8 cellular contexts compared by ENCODE assay signal in the genomic region with DNA sequence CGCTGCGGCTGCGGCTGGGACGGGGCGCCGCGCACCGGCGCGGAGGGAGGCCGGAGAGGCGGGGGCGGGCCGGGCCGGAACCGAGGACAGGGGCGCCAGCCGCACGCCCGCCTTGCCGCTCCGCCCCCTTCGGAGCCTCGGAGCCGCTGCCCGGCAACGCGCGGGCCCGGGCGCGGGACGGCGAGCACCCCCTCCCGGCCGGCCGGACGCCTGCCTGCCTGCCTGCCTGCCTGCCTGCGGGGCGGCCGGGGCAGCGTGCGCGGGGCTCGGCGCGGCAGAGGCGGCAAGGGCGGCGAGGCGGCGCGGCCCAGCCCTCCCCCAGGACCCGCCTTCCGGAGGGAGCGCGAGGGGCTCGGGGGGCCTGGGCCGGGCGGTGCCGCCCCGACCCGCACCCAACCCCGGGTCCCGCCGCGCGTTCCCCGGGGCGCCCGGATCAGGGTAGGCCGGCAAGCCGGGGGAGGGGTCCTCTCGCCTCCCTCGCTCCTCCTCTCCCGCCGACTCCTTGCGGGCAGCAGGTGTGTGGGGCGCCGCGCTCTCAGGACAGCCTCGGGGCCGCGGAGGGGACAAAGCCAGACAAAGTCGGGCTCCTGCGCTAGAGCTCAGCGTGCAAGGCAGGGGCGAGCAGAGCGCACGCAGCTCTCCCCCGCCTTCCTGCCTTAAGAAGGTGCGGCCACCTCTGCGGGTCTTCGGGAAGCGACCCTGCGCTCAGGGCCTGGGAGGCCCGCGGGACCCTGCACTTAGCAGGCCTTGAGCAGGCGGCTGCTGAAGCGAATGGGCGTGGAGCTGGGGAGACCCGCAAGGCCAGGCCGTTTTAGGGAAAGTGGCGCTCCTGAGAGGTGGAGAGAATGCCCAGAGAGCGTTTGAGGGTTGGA. TPM values are rescaled to one million over a fixed set of nuclear protein-coding genes. Genes with fewer than 3 reads are reported as not detected.
DNase-seq lines count a peak whose midpoint lies in the region; ATAC-seq lines count a peak whose summit lies in the region.

A gene (minus strand): TSS at position 58 of the 872 bp plus-strand sequence. CDS start 120 bp downstream, outside the sequence.

- H4K8ac ChIP-seq in mesendoderm (ENCODE audit: low read depth, low read length): no peak within 1 kb of the TSS

- peak within 1 kb of the TSS; percentile 74 for H3K9ac ChIP-seq in mesendoderm (ENCODE audit: low read length)

- H3K56ac ChIP-seq in mesendoderm (ENCODE audit: low read length): peak within 1 kb of the TSS; percentile 90

- intact Hi-C loops in activated CD4-positive, alpha-beta memory T cell treated with anti-CD3 and anti-CD28 coated beads for 36 hours (cut with micrococcal nuclease): loop anchor here (10.0 kb wide), 1 partner anchor 237 kb away; no protein-coding TSS in a partner anchor

- peak within 1 kb of the TSS; percentile 73 for H3K4ac ChIP-seq in mesendoderm (ENCODE audit: low read depth, low read length)

- no peaks in the 10 kb centered on the region for H3K36me3 ChIP-seq in ACC112 (ENCODE audit: insufficient read depth, low read length)
- no peaks in the 10 kb centered on the region for H3K36me3 ChIP-seq in mesendoderm (ENCODE audit: control insufficient read depth, insufficient read depth, low read length)

- H2AFZ ChIP-seq in ACC112 (ENCODE audit: low read length, unreplicated experiment): peak within 1 kb of the TSS; percentile 87

- H3K4me3 Mint-ChIP-seq in activated CD4-positive, alpha-beta memory T cell treated with anti-CD3 and anti-CD28 coated beads for 36 hours: peak within 1 kb of the TSS; percentile 79
- peak within 1 kb of the TSS; percentile 91 to 93 for H3K4me3 Mint-ChIP-seq in effector memory CD8-positive, alpha-beta T cell

- peak within 1 kb of the TSS; percentile 45 for H3K23ac ChIP-seq in mesendoderm (ENCODE audit: low read length)

- H3K27ac ChIP-seq in ACC112 (ENCODE audit: low read depth, low read length): no peak within 1 kb of the TSS
- peak within 1 kb of the TSS; percentile 46 for H3K27ac ChIP-seq in mesendoderm (ENCODE audit: low read depth, low read length)

- no peak within 1 kb of the TSS for H2BK120ac ChIP-seq in mesendoderm (ENCODE audit: low read depth, low read length)

- H2AK5ac ChIP-seq in mesendoderm (ENCODE audit: low read length): no peak within 1 kb of the TSS

- CTCF ChIA-PET in activated CD4-positive, alpha-beta memory T cell treated with anti-CD3 and anti-CD28 coated beads for 36 hours (lab: Charles Lee): interaction anchor here (0.9 to 2.5 kb wide), 2 partner anchors 58 to 95 kb away, joined by 5 to 12 read pairs; no protein-coding TSS in a partner anchor

- H3K9me3 Mint-ChIP-seq in activated CD4-positive, alpha-beta memory T cell treated with anti-CD3 and anti-CD28 coated beads for 36 hours: no peaks in the 10 kb centered on the region
- no peaks in the 10 kb centered on the region for H3K9me3 Mint-ChIP-seq in effector memory CD8-positive, alpha-beta T cell

- H2BK15ac ChIP-seq in mesendoderm (replicated peaks; ENCODE audit: low read depth): no peak within 1 kb of the TSS

- H3K27me3 ChIP-seq in ACC112 (ENCODE audit: insufficient read depth, low read length): peaks cover 13% of the 10 kb centered on the region
- no peaks in the 10 kb centered on the region for H3K27me3 ChIP-seq in mesendoderm (ENCODE audit: insufficient read depth, low read length, poor library complexity)

- POLR2A ChIA-PET in activated CD4-positive, alpha-beta memory T cell treated with anti-CD3 and anti-CD28 coated beads for 36 hours (lab: Charles Lee): no interaction called here

- no peaks in the 10 kb centered on the region for H3K36me3 Mint-ChIP-seq in activated CD4-positive, alpha-beta memory T cell treated with anti-CD3 and anti-CD28 coated beads for 36 hours
- peaks cover 3% of the 10 kb centered on the region for H3K36me3 Mint-ChIP-seq in effector memory CD8-positive, alpha-beta T cell (ENCODE audit: insufficient read depth)

- no peak within 1 kb of the TSS for H4K5ac ChIP-seq in mesendoderm (ENCODE audit: low read length)

- H3K4me1 Mint-ChIP-seq in activated CD4-positive, alpha-beta memory T cell treated with anti-CD3 and anti-CD28 coated beads for 36 hours (ENCODE audit: low read depth): peaks cover 10% of the 10 kb centered on the region
- H3K4me1 Mint-ChIP-seq in effector memory CD8-positive, alpha-beta T cell (ENCODE audit: low read depth in 2 of 2): peaks cover 11 to 15% of the 10 kb centered on the region in 2 donors

- H3K27me3 Mint-ChIP-seq in activated CD4-positive, alpha-beta memory T cell treated with anti-CD3 and anti-CD28 coated beads for 36 hours: peaks cover 35% of the 10 kb centered on the region
- peaks cover 45 to 48% of the 10 kb centered on the region in 2 donors for H3K27me3 Mint-ChIP-seq in effector memory CD8-positive, alpha-beta T cell

- H3K27ac Mint-ChIP-seq in activated CD4-positive, alpha-beta memory T cell treated with anti-CD3 and anti-CD28 coated beads for 36 hours: no peak within 1 kb of the TSS
- H3K27ac Mint-ChIP-seq in effector memory CD8-positive, alpha-beta T cell: peak within 1 kb of the TSS in 1 of 2 donors; percentile 83

- H3K79me2 ChIP-seq in ACC112 (ENCODE audit: control insufficient read depth, insufficient read depth, low read length, unreplicated experiment): no peaks in the 10 kb centered on the region
- peaks cover 5% of the 10 kb centered on the region for H3K79me2 ChIP-seq in mesendoderm (ENCODE audit: control insufficient read depth, insufficient read depth, low read length)

- H3K4me3 ChIP-seq in ACC112 (ENCODE audit: low read depth, low read length) (peak within 1 kb of the TSS; percentile 85), mesendoderm (ENCODE audit: low read length) (peak within 1 kb of the TSS; percentile 75)

- ATAC-seq in GM18502 (IDR thresholded peaks at IDR 0.05; ENCODE audit: poor library complexity, unreplicated experiment) (peak; percentile 92), HG02973 (IDR thresholded peaks at IDR 0.05; ENCODE audit: unreplicated experiment) (peak; percentile 80)
- peak; percentile 83 for ATAC-seq in effector memory CD8-positive, alpha-beta T cell (replicated peaks)

- peak within 1 kb of the TSS; percentile 77 for H3K18ac ChIP-seq in mesendoderm (ENCODE audit: low read length)

- no peak within 1 kb of the TSS for H2BK5ac ChIP-seq in mesendoderm (ENCODE audit: low read length)

- H3K4me1 ChIP-seq in ACC112 (ENCODE audit: control insufficient read depth, insufficient read depth, low read length, unreplicated experiment) (peaks cover 10% of the 10 kb centered on the region), mesendoderm (ENCODE audit: control insufficient read depth, low read depth, low read length) (peaks cover 9% of the 10 kb centered on the region)

- no CpG with 5 or more reads among the region's 105 CpGs for WGBS in mesendoderm (ENCODE audit: extremely low coverage, insufficient coverage, low lambda C conversion rate)

- peak within 1 kb of the TSS; percentile 89 for H3K4me2 ChIP-seq in mesendoderm (ENCODE audit: low read length)

- DNase-seq in NCI-H226: peak; percentile 51
- peak; percentile 70 for DNase-seq in activated CD4-positive, alpha-beta memory T cell treated with anti-CD3 and anti-CD28 coated beads for 36 hours
- peak in 2 of 3 experiments; percentile 12 to 26 for DNase-seq in effector memory CD8-positive, alpha-beta T cell
- peak; percentile 78 for DNase-seq in mesendoderm
- peak; percentile 34 for DNase-seq in stimulated activated CD8-positive, alpha-beta memory T cell treated with anti-CD3 and anti-CD28 coated beads, Interleukin-4, amount 100 ng/mL, for 24 hours (ENCODE audit: low read depth)

- peaks cover 5% of the 10 kb centered on the region for H3K79me1 ChIP-seq in mesendoderm (ENCODE audit: low read length)

RNA-seq across cellular contexts. Expression of the gene that starts here (rescaled TPM):
- total RNA-seq in activated CD4-positive, alpha-beta memory T cell treated with anti-CD3 and anti-CD28 coated beads for 36 hours: under 1 TPM; 0.85 to 0.95 TPM
- polyA plus RNA-seq in mesendoderm (2013, experiment 1 of 2): 6.7 TPM
- 6.5 TPM for polyA plus RNA-seq in mesendoderm (2013, experiment 2 of 2)

Comparison
In these comparisons a context has a peak if more than half of its experiments do, and no peak if none do; other contexts are left out.
1. Peak in DNase-seq in activated CD4-positive, alpha-beta memory T cell treated with anti-CD3 and anti-CD28 coated beads for 36 hours; RNA of the gene not detected or under 1 TPM.
2. DNase-seq: peak in every context shown above with its lines; median percentile 78 in mesendoderm; 70 in activated CD4-positive, alpha-beta memory T cell treated with anti-CD3 and anti-CD28 coated beads for 36 hours; 51 in NCI-H226; 34 in stimulated activated CD8-positive, alpha-beta memory T cell treated with anti-CD3 and anti-CD28 coated beads, Interleukin-4, amount 100 ng/mL, for 24 hours; 19 in effector memory CD8-positive, alpha-beta T cell.